In genomic region chr2:197126630-197127029, GRCh38 we compare ENCODE assay signal across 25 cellular contexts.
"Had no signal": no experiment of that assay in that cellular context is flagged by ENCODE, and none has a peak within 500 bp of the region (broad histone marks: within the 10 kb centered on the region; RNA-seq: fewer than 3 reads in every experiment).

No MANE protein-coding gene starts in this region.

- H3K27ac ChIP-seq: gastrocnemius medialis, left ventricle myocardium inferior, transverse colon, VCaP had no signal

- H3K27ac Mint-ChIP-seq: activated CD4-positive, alpha-beta memory T cell treated with anti-CD3 and anti-CD28 coated beads, Interleukin-2, amount 10 ng/mL, durations not matched to agents 7 days and 5 days; activated CD8-positive, alpha-beta memory T cell treated with anti-CD3 and anti-CD28 coated beads, Interleukin-2, amount 10 ng/mL, durations not matched to agents 7 days and 5 days; activated T-helper 2 cell treated with anti-CD3 and anti-CD28 coated beads, Interferon-gamma antibody, Interleukin-2, Interleukin-4, amounts not matched to agents 10 μg/mL and 5 μg/mL and 100 μg/mL, durations not matched to agents 14 hours and 24 hours and 36 hours; mesothelial cell of epicardium had no signal

- H3K9me3 ChIP-seq: gastrocnemius medialis, left ventricle myocardium inferior, transverse colon had no signal

- H3K27me3 ChIP-seq: gastrocnemius medialis, spleen, transverse colon had no signal

- ATAC-seq: activated CD4-positive, CD25-positive, alpha-beta regulatory T cell treated with anti-CD3 and anti-CD28 coated beads, Interleukin-2, amount 50 U/mL, for 24 hours; activated CD8-positive, alpha-beta memory T cell treated with anti-CD3 and anti-CD28 coated beads, Interleukin-2, amount 10 ng/mL, durations not matched to agents 7 days and 5 days; effector memory CD8-positive, alpha-beta T cell; gastrocnemius medialis; right cardiac atrium had no signal

- DNase-seq: activated CD4-positive, alpha-beta memory T cell treated with anti-CD3 and anti-CD28 coated beads, Interleukin-2, amount 10 ng/mL, durations not matched to agents 7 days and 5 days; activated CD4-positive, alpha-beta T cell treated with anti-CD3 and anti-CD28 coated beads, Interleukin-2, amount 10 ng/mL, durations not matched to agents 24 days and 14 days; activated CD8-positive, alpha-beta memory T cell treated with anti-CD3 and anti-CD28 coated beads, Interleukin-2, amount 10 ng/mL, durations not matched to agents 7 days and 5 days; activated naive CD4-positive, alpha-beta T cell treated with Interleukin-2 at 50 U/mL for 16 hours; activated T-cell treated with anti-CD3 and anti-CD28 coated beads, Interleukin-2, amount 50 U/mL, for 48 hours; amygdala; caudate nucleus; cortex of kidney; effector memory CD8-positive, alpha-beta T cell; erythroblast; gastrocnemius medialis; glutamatergic neuron; islet precursor cell; left ventricle myocardium inferior; naive B cell; posterior cingulate gyrus; right cardiac atrium; spleen; stimulated activated naive CD4-positive, alpha-beta T cell treated with Interleukin-2 at 50 U/mL for 16 hours; T-helper 9 cell; transverse colon had no signal

- H3K9me3 Mint-ChIP-seq: effector memory CD8-positive, alpha-beta T cell had no signal

- H3K4me3 Mint-ChIP-seq: activated CD4-positive, alpha-beta memory T cell treated with anti-CD3 and anti-CD28 coated beads, Interleukin-2, amount 10 ng/mL, durations not matched to agents 7 days and 5 days; activated CD4-positive, alpha-beta T cell treated with anti-CD3 and anti-CD28 coated beads, Interleukin-2, amount 10 ng/mL, durations not matched to agents 24 days and 14 days; activated CD8-positive, alpha-beta memory T cell treated with anti-CD3 and anti-CD28 coated beads, Interleukin-2, amount 10 ng/mL, durations not matched to agents 7 days and 5 days; effector memory CD8-positive, alpha-beta T cell; mesothelial cell of epicardium had no signal

- H3K36me3 ChIP-seq: gastrocnemius medialis, transverse colon had no signal

- H3K4me3 ChIP-seq: gastrocnemius medialis, left ventricle myocardium inferior, spleen, transverse colon had no signal

- H3K27me3 Mint-ChIP-seq: activated CD4-positive, alpha-beta memory T cell treated with anti-CD3 and anti-CD28 coated beads, Interleukin-2, amount 10 ng/mL, durations not matched to agents 7 days and 5 days; activated CD4-positive, alpha-beta T cell treated with anti-CD3 and anti-CD28 coated beads, Interleukin-2, amount 10 ng/mL, durations not matched to agents 24 days and 14 days; activated CD8-positive, alpha-beta memory T cell treated with anti-CD3 and anti-CD28 coated beads, Interleukin-2, amount 10 ng/mL, durations not matched to agents 7 days and 5 days; effector memory CD8-positive, alpha-beta T cell; naive B cell had no signal

- H3K4me1 ChIP-seq: gastrocnemius medialis had no signal
